Comparison of ENCODE assay signal across 8 cellular contexts in genomic region chr1:245512980-245513578, GRCh38.
DNase-seq lines count a peak whose midpoint lies in the region; ATAC-seq and TF ChIP-seq lines count a peak whose summit lies in the region.

No MANE protein-coding gene starts in this region.

- no peak overlapping the region for H2AFZ ChIP-seq in IMR-90 (replicated peaks; ENCODE audit: low read length, poor library complexity)

- H2AK9ac ChIP-seq in IMR-90 (replicated peaks; ENCODE audit: low read depth, low read length, poor library complexity): no peak overlapping the region

- H3K79me1 ChIP-seq in IMR-90 (ENCODE audit: low read depth in 1 of 2, low read length in 2 of 2): no peaks in the 10 kb centered on the region

- H3K23ac ChIP-seq in IMR-90 (ENCODE audit: low read depth, low read length): no peak overlapping the region

- no peak for TF ChIP-seq RAD21 in IMR-90 (IDR thresholded peaks at IDR 0.05; ENCODE audit: low read length)

- H3K56ac ChIP-seq in IMR-90 (ENCODE audit: extremely low read depth, insufficient read depth, low read length): no peak overlapping the region

- H3K18ac ChIP-seq in IMR-90 (ENCODE audit: low read depth, low read length): no peak overlapping the region

- TF ChIP-seq POLR2A in IMR-90 (IDR thresholded peaks at IDR 0.05; ENCODE audit: low read depth, low read length): no peak

- H4K5ac ChIP-seq in IMR-90 (ENCODE audit: low read depth, low read length): no peak overlapping the region; the same call in 1 of the 2 replicates

- H3K4me2 ChIP-seq in BLaER1 treated with 17β-estradiol and CSF1 and Interleukin-3, amounts not matched to agents 10 nM and 100 nM: peak overlapping the region in 10 of 11 experiments; percentile 9 to 71 (median 20); a peak in 12 of 22 replicates
- peak overlapping the region; percentile 54 for H3K4me2 ChIP-seq in IMR-90 (ENCODE audit: low read depth, low read length)

- peak overlapping the region in 1 of 11 experiments; percentile 44; a peak in 1 of 22 replicates for H3K27ac ChIP-seq in BLaER1 treated with 17β-estradiol and CSF1 and Interleukin-3, amounts not matched to agents 10 nM and 100 nM
- no peak overlapping the region for H3K27ac ChIP-seq in IMR-90 (ENCODE audit: insufficient read depth, low read length)

- WGBS in IMR-90 (ENCODE audit: extremely low coverage in 2 of 2, insufficient read length in 1 of 2), 2 experiments: 53% methylated on average over 4 of the region's 11 CpGs; no CpG with 5 or more reads in 1 of the 2 experiments

- H2BK5ac ChIP-seq in IMR-90 (ENCODE audit: low read depth, low read length, poor library complexity, severe bottlenecking): no peak overlapping the region

- no peaks in the 10 kb centered on the region for H3K9me3 ChIP-seq in BLaER1 treated with 17β-estradiol and CSF1 and Interleukin-3, amounts not matched to agents 10 nM and 100 nM (replicated peaks in 1 of 11)
- H3K9me3 ChIP-seq in IMR-90 (ENCODE audit: control insufficient read depth, insufficient read depth, low read length): no peaks in the 10 kb centered on the region

- CTCF ChIA-PET in IMR-90 (lab: Yijun Ruan, JAX): interaction anchor here (0.6 to 1.1 kb wide), 4 partner anchors 9 to 332 kb away, joined by 3 to 4 read pairs (median 3); no protein-coding TSS in a partner anchor

- H3K14ac ChIP-seq in IMR-90 (replicated peaks; ENCODE audit: low read depth, low read length): no peak overlapping the region

- DNase-seq in IMR-90 (no peak), SW480 (ENCODE audit: low spot score) (peak; percentile 6), kidney tubule cell (ENCODE audit: low spot score) (peak; percentile 6), NK-92 (lab: John Stamatoyannopoulos, UW; ENCODE audit: unreplicated experiment) (no peak)
- no peak for DNase-seq in activated effector memory CD4-positive, alpha-beta T cell treated with anti-CD3 and anti-CD28 coated beads, Interleukin-2, amount 50 U/mL, for 16 hours
- DNase-seq in activated naive CD4-positive, alpha-beta T cell (lab: John Stamatoyannopoulos, UW): no peak
- no peak for DNase-seq in stimulated activated CD4-positive, alpha-beta T cell treated with anti-CD3 and anti-CD28 coated beads, Interleukin-4, amount 100 ng/mL, for 1 hour

- 0 out of 22 replicates have a peak overlapping the region, but pooled peaks of 2 of the 11 experiments have one; percentile 11 to 23 for H3K9ac ChIP-seq in BLaER1 treated with 17β-estradiol and CSF1 and Interleukin-3, amounts not matched to agents 10 nM and 100 nM
- H3K9ac ChIP-seq in IMR-90 (ENCODE audit: low read depth, low read length): no peak overlapping the region

- dilution Hi-C loops in IMR-90 (cut with HindIII; ENCODE audit: low sequenced_read_pairs, unreplicated experiment): no loop called here

- TF ChIP-seq CTCF in IMR-90 (conservative IDR thresholded peaks at IDR 0.05; ENCODE audit: low read depth, low read length): no peak

- H4K20me1 ChIP-seq in BLaER1 treated with 17β-estradiol and CSF1 and Interleukin-3, amounts not matched to agents 10 nM and 100 nM: no peaks in the 10 kb centered on the region
- no peaks in the 10 kb centered on the region for H4K20me1 ChIP-seq in IMR-90 (ENCODE audit: insufficient read depth, low read length)

- BruUV-seq in IMR-90 (replicated peaks; lab: Mats Ljungman, UMichigan): no TSS peak

- no peak overlapping the region for H3K4ac ChIP-seq in IMR-90 (ENCODE audit: low read depth, low read length)

- H2BK120ac ChIP-seq in IMR-90 (ENCODE audit: low read depth, low read length): no peak overlapping the region

- H3K27me3 ChIP-seq in BLaER1 treated with 17β-estradiol and CSF1 and Interleukin-3, amounts not matched to agents 10 nM and 100 nM: no peaks in the 10 kb centered on the region
- H3K27me3 ChIP-seq in IMR-90 (ENCODE audit: control insufficient read depth, insufficient read depth, low read length): no peaks in the 10 kb centered on the region

- POLR2A ChIA-PET in IMR-90 (lab: Charles Lee; ENCODE audit: unreplicated experiment): no interaction called here

- H3K36me3 ChIP-seq in BLaER1 treated with 17β-estradiol and CSF1 and Interleukin-3, amounts not matched to agents 10 nM and 100 nM: no peaks in the 10 kb centered on the region
- H3K36me3 ChIP-seq in IMR-90 (ENCODE audit: control insufficient read depth, insufficient read depth, low read length): no peaks in the 10 kb centered on the region

- H3K9me1 ChIP-seq in IMR-90 (ENCODE audit: insufficient read depth, low read length): no peaks in the 10 kb centered on the region

- H2BK20ac ChIP-seq in IMR-90 (ENCODE audit: low read depth, low read length): no peak overlapping the region

- no peak overlapping the region for H2AK5ac ChIP-seq in IMR-90 (ENCODE audit: low read depth, low read length)

- no peak overlapping the region for H4K91ac ChIP-seq in IMR-90 (ENCODE audit: insufficient read depth, low read depth, low read length)

- peak overlapping the region in 1 of 10 experiments; percentile 11; a peak in 1 of 20 replicates for H3K4me3 ChIP-seq in BLaER1 treated with 17β-estradiol and CSF1 and Interleukin-3, amounts not matched to agents 10 nM and 100 nM
- no peak overlapping the region for H3K4me3 ChIP-seq in IMR-90 (ENCODE audit: insufficient read depth, low read depth, low read length)

- H3K4me1 ChIP-seq in BLaER1 treated with 17β-estradiol and CSF1 and Interleukin-3, amounts not matched to agents 10 nM and 100 nM: peaks cover 0 to 20% (median 3%) of the 10 kb centered on the region in 10 experiments; a peak in 9 of 20 replicates
- peaks cover 2% of the 10 kb centered on the region; the same call in 1 of the 2 replicates for H3K4me1 ChIP-seq in IMR-90 (ENCODE audit: control insufficient read depth, insufficient read depth, low read length)

- no peak overlapping the region for H2BK15ac ChIP-seq in IMR-90 (ENCODE audit: low read depth, low read length)

- ATAC-seq in IMR-90 (ENCODE audit: low read depth): no peak

- H4K8ac ChIP-seq in IMR-90 (ENCODE audit: low read depth in 2 of 2, low read length in 2 of 2): no peak overlapping the region

- in situ Hi-C loops in IMR-90 (cut with MboI; ENCODE audit: low sequenced_read_pairs): loop anchor here (10.0 kb wide), 1 partner anchor 492 kb away; no protein-coding TSS in a partner anchor

- intact Hi-C loops in IMR-90 (cut with micrococcal nuclease): loop anchor here (10.0 kb wide), 3 partner anchors 362 to 932 kb away; no protein-coding TSS in a partner anchor

TF ChIP-seq in IMR-90, 13 proteins besides CTCF, POLR2A, EP300 and RAD21:
- TF ChIP-seq MXI1 (IDR thresholded peaks at IDR 0.05; ENCODE audit: borderline replicate concordance, low read depth, low read length) (no peak), FOS (IDR thresholded peaks at IDR 0.05; ENCODE audit: low read depth, low read length) (no peak), SMC3 (IDR thresholded peaks at IDR 0.05; ENCODE audit: low read depth, low read length) (no peak), MAFK (IDR thresholded peaks at IDR 0.05; ENCODE audit: low read depth, low read length) (peak; percentile 39; the same call in 1 of the 2 replicates)
TF ChIP-seq in IMR-90: peak in this region for 1.

Comparison
In these comparisons a context has a peak if more than half of its experiments do, and no peak if none do; other contexts are left out.
1. DNase-seq: peak in SW480 (single experiment) and kidney tubule cell (single experiment); none in IMR-90 (single experiment), activated effector memory CD4-positive, alpha-beta T cell treated with anti-CD3 and anti-CD28 coated beads, Interleukin-2, amount 50 U/mL, for 16 hours (single experiment), NK-92 (single experiment), activated naive CD4-positive, alpha-beta T cell (0 of 4) and stimulated activated CD4-positive, alpha-beta T cell treated with anti-CD3 and anti-CD28 coated beads, Interleukin-4, amount 100 ng/mL, for 1 hour (single experiment).